In the genomic region with DNA sequence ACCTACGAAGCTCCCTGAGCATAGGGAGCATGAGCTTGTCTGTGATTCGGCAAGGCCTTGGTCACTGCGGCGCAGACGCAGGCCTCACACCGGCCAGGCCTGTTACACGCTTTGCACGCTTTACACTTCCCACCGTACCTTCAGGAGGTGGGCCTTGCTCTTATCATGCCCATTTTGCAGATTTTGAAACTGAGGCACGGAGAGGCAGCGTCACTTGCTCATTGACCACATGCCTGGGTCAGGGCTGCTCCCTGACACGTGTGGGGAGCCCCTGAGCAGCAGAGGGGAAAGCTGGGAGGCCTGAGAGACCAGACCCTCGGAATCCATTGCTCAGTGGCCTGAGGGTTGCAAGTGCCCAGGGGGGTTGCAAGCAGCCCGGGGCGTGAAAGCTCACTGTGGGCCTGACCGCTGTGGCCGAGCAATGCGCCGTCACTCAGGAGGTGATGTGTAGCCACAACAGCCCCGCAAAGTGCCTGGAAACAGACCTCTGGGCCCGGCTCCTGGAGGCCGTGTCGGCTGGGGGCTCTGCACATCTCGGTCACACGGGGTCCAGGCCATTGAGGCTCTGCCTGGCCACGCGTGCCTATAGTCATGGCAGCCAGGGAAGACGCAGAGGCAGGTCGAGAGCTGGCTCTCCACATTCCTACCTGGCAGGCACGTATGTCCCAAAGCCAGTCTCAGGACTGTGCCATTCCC, we compare ENCODE assay signal across 21 cellular contexts. TPM values are rescaled to one million over a fixed set of nuclear protein-coding genes. Genes with fewer than 3 reads are reported as not detected.
DNase-seq lines count a peak whose midpoint lies in the region; ATAC-seq and TF ChIP-seq lines count a peak whose summit lies in the region.
"Had no signal": no experiment of that assay in that cellular context is flagged by ENCODE, and none has a peak within 500 bp of the region (broad histone marks: within the 10 kb centered on the region; RNA-seq: fewer than 3 reads in every experiment).

No MANE protein-coding gene starts in this region.

- DNase-seq in chondrocyte (ENCODE audit: low spot score): peak; percentile 79
- peak; percentile 34 for DNase-seq in lower lobe of right lung
- peak in 1 of 2 donors; percentile 17 for DNase-seq in trophoblast cell
- no peak for DNase-seq in GM23248
- no peak for DNase-seq in AG08395 (ENCODE audit: low spot score)
- no peak for DNase-seq in NK-92 treated with Interleukin-12 subunit alpha and Interleukin-12 subunit beta, amount 100 ng/mL, for 24 hours (lab: John Stamatoyannopoulos, UW)
- DNase-seq: activated CD4-positive, alpha-beta memory T cell treated with anti-CD3 and anti-CD28 coated beads for 36 hours; activated CD4-positive, CD25-positive, alpha-beta regulatory T cell; activated gamma-delta T cell; caudate nucleus; CD4-positive, CD25-positive, alpha-beta regulatory T cell; immature natural killer cell; naive B cell; NCI-H1694; NCI-H69 had no signal

- no peaks in the 10 kb centered on the region for H3K79me2 ChIP-seq in trophoblast cell (ENCODE audit: control insufficient read depth, insufficient read depth, low read length, poor library complexity)
- no peaks in the 10 kb centered on the region for H3K79me2 ChIP-seq in GM23248 (ENCODE audit: insufficient read depth)
- H3K79me2 ChIP-seq: parathyroid adenoma had no signal

- peaks cover 12% of the 10 kb centered on the region for H3K36me3 ChIP-seq in HUES6 (ENCODE audit: control insufficient read depth, insufficient read depth, low read length)
- no peaks in the 10 kb centered on the region for H3K36me3 ChIP-seq in lower lobe of right lung
- H3K36me3 ChIP-seq in trophoblast cell (ENCODE audit: control insufficient read depth in 1 of 2, insufficient read depth in 2 of 2, low read length in 2 of 2): no peaks in the 10 kb centered on the region
- H3K36me3 ChIP-seq in GM23248 (ENCODE audit: low read depth): no peaks in the 10 kb centered on the region
- H3K36me3 ChIP-seq: adrenal gland, suprapubic skin had no signal

- no peaks in the 10 kb centered on the region for H3K9me3 Mint-ChIP-seq in chondrocyte (ENCODE audit: low read depth)
- H3K9me3 Mint-ChIP-seq: activated CD4-positive, alpha-beta memory T cell treated with anti-CD3 and anti-CD28 coated beads for 36 hours; CD4-positive, CD25-positive, alpha-beta regulatory T cell; immature natural killer cell; naive B cell had no signal

- peaks cover 12% of the 10 kb centered on the region for H3K79me1 ChIP-seq in trophoblast cell (ENCODE audit: low read length)

- H3K14ac ChIP-seq in trophoblast cell (ENCODE audit: low read length): peak overlapping the region; percentile 33

- H3K18ac ChIP-seq in trophoblast cell (ENCODE audit: low read length): peak overlapping the region; percentile 28

- H3K27me3 Mint-ChIP-seq in chondrocyte (ENCODE audit: low read depth): no peaks in the 10 kb centered on the region
- H3K27me3 Mint-ChIP-seq: activated CD4-positive, alpha-beta memory T cell treated with anti-CD3 and anti-CD28 coated beads for 36 hours had no signal

- H3K9ac ChIP-seq in HUES6 (ENCODE audit: low read length): no peak overlapping the region
- no peak overlapping the region for H3K9ac ChIP-seq in trophoblast cell (ENCODE audit: low read length)
- no peak overlapping the region for H3K9ac ChIP-seq in GM23248
- H3K9ac ChIP-seq: parathyroid adenoma had no signal

- H4K12ac ChIP-seq in trophoblast cell (ENCODE audit: low read depth, low read length): no peak overlapping the region

- intact Hi-C loops in lower lobe of right lung (cut with DNase I): no loop called here

- peak overlapping the region; percentile 44 for H2BK12ac ChIP-seq in trophoblast cell (ENCODE audit: low read length)

- in situ Hi-C loops in GM23248 (cut with MboI): no loop called here

- ATAC-seq in lower lobe of right lung: no peak
- ATAC-seq in GM21576 (IDR thresholded peaks at IDR 0.05; ENCODE audit: unreplicated experiment): no peak

- 0 out of 2 replicates have a peak overlapping the region, but pooled peaks have one; percentile 13 for H3K27ac ChIP-seq in HUES6 (ENCODE audit: low read depth, low read length)
- no peak overlapping the region for H3K27ac ChIP-seq in lower lobe of right lung
- H3K27ac ChIP-seq in trophoblast cell (ENCODE audit: low read depth, low read length): no peak overlapping the region
- H3K27ac ChIP-seq in GM23248: no peak overlapping the region
- H3K27ac ChIP-seq: adrenal gland, parathyroid adenoma, suprapubic skin had no signal

- H4K91ac ChIP-seq in trophoblast cell (ENCODE audit: low read depth, low read length): peak overlapping the region; percentile 22

- H2AFZ ChIP-seq in trophoblast cell (ENCODE audit: insufficient read depth, low read length, poor library complexity) (no peak overlapping the region), GM23248 (no peak overlapping the region)
- H2AFZ ChIP-seq: parathyroid adenoma had no signal

- no peaks in the 10 kb centered on the region for H3F3A ChIP-seq in GM23248 (ENCODE audit: insufficient read depth)

- H4K8ac ChIP-seq in trophoblast cell (ENCODE audit: low read depth, low read length): no peak overlapping the region

- H3K4me3 ChIP-seq in HUES6 (ENCODE audit: low read depth, low read length) (no peak overlapping the region), lower lobe of right lung (no peak overlapping the region), trophoblast cell (ENCODE audit: low read depth, low read length) (no peak overlapping the region), GM23248 (no peak overlapping the region)
- H3K4me3 ChIP-seq: adrenal gland, lung, suprapubic skin had no signal

- H3K4me2 ChIP-seq in trophoblast cell (ENCODE audit: low read length) (no peak overlapping the region), GM23248 (ENCODE audit: unreplicated experiment) (no peak overlapping the region)

- TF ChIP-seq CTCF in chondrocyte (IDR thresholded peaks at IDR 0.05) (no peak), lower lobe of right lung (IDR thresholded peaks at IDR 0.05) (no peak)

- peaks cover 19% of the 10 kb centered on the region; the same call in 1 of the 2 replicates for H3K4me1 ChIP-seq in HUES6 (ENCODE audit: control insufficient read depth, insufficient read depth, low read length)
- H3K4me1 ChIP-seq in lower lobe of right lung: no peaks in the 10 kb centered on the region
- peaks cover 29 to 31% of the 10 kb centered on the region in 2 experiments for H3K4me1 ChIP-seq in trophoblast cell (ENCODE audit: control insufficient read depth in 1 of 2, insufficient read depth in 2 of 2, low read length in 2 of 2)
- H3K4me1 ChIP-seq in GM23248 (ENCODE audit: insufficient read depth): no peaks in the 10 kb centered on the region
- H3K4me1 ChIP-seq: adrenal gland, parathyroid adenoma had no signal

- no peaks in the 10 kb centered on the region for H4K20me1 ChIP-seq in GM23248 (ENCODE audit: insufficient read depth)

- H3K23ac ChIP-seq in trophoblast cell (ENCODE audit: low read length): no peak overlapping the region

- peaks cover 47% of the 10 kb centered on the region for H3K4me1 Mint-ChIP-seq in chondrocyte (ENCODE audit: low read depth)
- H3K4me1 Mint-ChIP-seq: CD4-positive, CD25-positive, alpha-beta regulatory T cell; immature natural killer cell had no signal

- H3K9me3 ChIP-seq in HUES6 (ENCODE audit: control insufficient read depth, insufficient read depth, low read depth, low read length) (no peaks in the 10 kb centered on the region), lower lobe of right lung (no peaks in the 10 kb centered on the region), trophoblast cell (ENCODE audit: insufficient read depth, low read depth, low read length) (no peaks in the 10 kb centered on the region), GM23248 (ENCODE audit: low read depth) (no peaks in the 10 kb centered on the region)
- H3K9me3 ChIP-seq: adrenal gland, suprapubic skin had no signal

- H3K27me3 ChIP-seq in HUES6 (ENCODE audit: control insufficient read depth, insufficient read depth, low read length) (no peaks in the 10 kb centered on the region), lower lobe of right lung (ENCODE audit: low read depth) (no peaks in the 10 kb centered on the region), trophoblast cell (ENCODE audit: insufficient read depth, low read length) (no peaks in the 10 kb centered on the region), GM23248 (replicated peaks; ENCODE audit: insufficient read depth) (0 out of 2 replicates have a peak, but pooled peaks cover 4% of the 10 kb centered on the region)
- H3K27me3 ChIP-seq: adrenal gland, suprapubic skin had no signal

- WGBS in trophoblast cell (ENCODE audit: extremely low coverage, insufficient coverage, insufficient read length): no CpG with 5 or more reads among the region's 30 CpGs
- 82% methylated on average over 30 of the region's 30 CpGs for WGBS in GM23248 (ENCODE audit: low coverage in 1 of 2, low lambda C conversion rate in 2 of 2, missing lambda C conversion rate in 2 of 2), 2 experiments

- peak overlapping the region; percentile 67 for H2AK5ac ChIP-seq in trophoblast cell (ENCODE audit: low read length)

- peak overlapping the region; percentile 93 for H3K27ac Mint-ChIP-seq in chondrocyte (ENCODE audit: unreplicated experiment)
- H3K27ac Mint-ChIP-seq: activated CD4-positive, alpha-beta memory T cell treated with anti-CD3 and anti-CD28 coated beads for 36 hours; immature natural killer cell had no signal

- H3K36me3 Mint-ChIP-seq in chondrocyte (ENCODE audit: low read depth): no peaks in the 10 kb centered on the region
- H3K36me3 Mint-ChIP-seq: activated CD4-positive, alpha-beta memory T cell treated with anti-CD3 and anti-CD28 coated beads for 36 hours; CD4-positive, CD25-positive, alpha-beta regulatory T cell; immature natural killer cell; naive B cell had no signal

- no peak overlapping the region for H2BK120ac ChIP-seq in trophoblast cell (ENCODE audit: insufficient read depth, low read length, poor library complexity)

- H2BK5ac ChIP-seq in trophoblast cell (ENCODE audit: low read depth, low read length, poor library complexity): no peak overlapping the region

- H3K4me3 Mint-ChIP-seq in chondrocyte (ENCODE audit: unreplicated experiment): no peak overlapping the region
- H3K4me3 Mint-ChIP-seq: activated CD4-positive, alpha-beta memory T cell treated with anti-CD3 and anti-CD28 coated beads for 36 hours; CD4-positive, CD25-positive, alpha-beta regulatory T cell; immature natural killer cell; naive B cell had no signal

- H3K9me2 ChIP-seq in GM23248 (ENCODE audit: insufficient read depth): no peaks in the 10 kb centered on the region

- peak overlapping the region; percentile 47 for H3K4ac ChIP-seq in trophoblast cell (ENCODE audit: low read depth, low read length)

RNA-seq across cellular contexts. Expression of a gene that starts 6.9 kb away (rescaled TPM):
- total RNA-seq in chondrocyte: 1.1 to 4.1 TPM (median 2.0 TPM) in 3 replicates
- 10.6 TPM for total RNA-seq in lower lobe of right lung
- polyA plus RNA-seq in trophoblast cell (2013): 6.2 and 6.3 TPM in 2 replicates
- not detected in 2 replicates for total RNA-seq in GM23248 (2014; rRNA removed; shearing (Covaris generic))
- polyA plus RNA-seq in GM23248 (2016; fragmentation: Nextera tagmentation; extraction: Ambion mirVana): not detected in 2 replicates
- total RNA-seq: CD4-positive, CD25-positive, alpha-beta regulatory T cell had no signal
- polyA plus RNA-seq: CD4-positive, CD25-positive, alpha-beta regulatory T cell; immature natural killer cell had no signal

Comparison
In these comparisons a context has a peak if more than half of its experiments do, and no peak if none do; other contexts are left out.
1. DNase-seq: peak in chondrocyte (single experiment) and lower lobe of right lung (single experiment); none in GM23248 (single experiment), AG08395 (single experiment) and NK-92 treated with Interleukin-12 subunit alpha and Interleukin-12 subunit beta, amount 100 ng/mL, for 24 hours (single experiment).